Comparison of ENCODE assay signal across 15 cellular contexts in the genomic region with DNA sequence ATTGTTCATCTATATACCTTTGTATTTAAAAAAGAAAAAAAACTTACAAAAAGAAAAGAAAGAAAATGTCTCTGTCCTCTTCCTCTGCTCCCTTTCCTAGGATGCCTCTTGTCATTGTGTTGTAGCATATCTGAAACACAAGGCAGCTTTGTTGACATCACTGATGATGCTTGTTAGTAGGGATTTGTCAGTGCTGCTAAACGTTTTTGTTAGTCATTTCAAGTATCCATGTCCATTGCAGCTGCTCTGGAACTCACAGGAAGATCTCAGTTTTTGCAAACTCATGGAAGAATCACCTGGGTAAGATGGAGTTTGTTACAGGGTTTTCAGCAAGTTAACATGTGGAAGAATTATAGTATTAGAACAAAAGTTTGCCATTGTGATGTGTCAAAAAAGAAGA.
DNase-seq lines count a peak whose midpoint lies in the region; ATAC-seq, FAIRE-seq and TF ChIP-seq lines count a peak whose summit lies in the region.
"Had no signal": no experiment of that assay in that cellular context is flagged by ENCODE, and none has a peak within 500 bp of the region (broad histone marks: within the 10 kb centered on the region; RNA-seq: fewer than 3 reads in every experiment).

No MANE protein-coding gene starts in this region.

- no peak overlapping the region for H3K4me3 Mint-ChIP-seq in effector memory CD8-positive, alpha-beta T cell

- peaks cover 15 to 26% of the 10 kb centered on the region in 2 donors for H3K4me1 Mint-ChIP-seq in effector memory CD8-positive, alpha-beta T cell (ENCODE audit: low read depth in 2 of 2)

- no peak for ATAC-seq in effector memory CD8-positive, alpha-beta T cell (replicated peaks)
- no peak for ATAC-seq in HG03378 (IDR thresholded peaks at IDR 0.05; ENCODE audit: unreplicated experiment)
- ATAC-seq in HG03354 (IDR thresholded peaks at IDR 0.05; ENCODE audit: poor library complexity, severe bottlenecking, unreplicated experiment): no peak
- no peak for ATAC-seq in GM21529 (IDR thresholded peaks at IDR 0.05; ENCODE audit: unreplicated experiment)
- ATAC-seq: HCT116, left colon had no signal

- H3K27ac Mint-ChIP-seq in effector memory CD8-positive, alpha-beta T cell: peak overlapping the region; percentile 2 to 32

- FAIRE-seq in D721Med (lab: Jason Lieb, UNC): no peak

- peaks cover 25% of the 10 kb centered on the region for H3K36me3 Mint-ChIP-seq in effector memory CD8-positive, alpha-beta T cell (ENCODE audit: insufficient read depth)

- DNase-seq in DMS53 treated with DMSO at 0.1 percent for 48 hours (lab: John Stamatoyannopoulos, UW; ENCODE audit: unreplicated experiment): peak; percentile 8
- peak; percentile 79 for DNase-seq in LHCN-M2 (ENCODE audit: low read depth)
- DNase-seq in effector memory CD8-positive, alpha-beta T cell: no peak
- peak; percentile 29 for DNase-seq in middle frontal gyrus (ENCODE audit: extremely low spot score, low spot score)
- no peak for DNase-seq in D721Med (ENCODE audit: insufficient read length, low spot score)
- DNase-seq: activated naive CD4-positive, alpha-beta T cell; KBM-7; left colon; NCI-H510A; posterior cingulate gyrus; stomach had no signal

- no peaks in the 10 kb centered on the region for H3K9me3 Mint-ChIP-seq in effector memory CD8-positive, alpha-beta T cell

- H3K27me3 Mint-ChIP-seq in effector memory CD8-positive, alpha-beta T cell: no peaks in the 10 kb centered on the region

- TF ChIP-seq CTCF in D721Med (IDR thresholded peaks at IDR 0.05; ENCODE audit: insufficient read depth, missing control alignments): no peak

Comparison
In these comparisons a context has a peak if more than half of its experiments do, and no peak if none do; other contexts are left out.
1. DNase-seq: peak in DMS53 treated with DMSO at 0.1 percent for 48 hours (single experiment), LHCN-M2 (single experiment) and middle frontal gyrus (single experiment); none in effector memory CD8-positive, alpha-beta T cell (0 of 3) and D721Med (single experiment).